ENCODE assay signal across 8 cellular contexts in genomic region chr2:27408601-27409320, GRCh38. TPM values are rescaled to one million over a fixed set of nuclear protein-coding genes. Genes with fewer than 3 reads are reported as not detected.
DNase-seq lines count a peak whose midpoint lies in the region; ATAC-seq and TF ChIP-seq lines count a peak whose summit lies in the region.

No MANE protein-coding gene starts in this region.

- H3K9me3 ChIP-seq in prostate gland: no peaks in the 10 kb centered on the region

- H3K4me3 Mint-ChIP-seq in activated T-cell treated with anti-CD3 and anti-CD28 coated beads, Interleukin-2, amount 50 U/mL, for 4 hours: peak overlapping the region; percentile 89

- H3K4me1 ChIP-seq in prostate gland (replicated peaks): no peaks in the 10 kb centered on the region

- peak overlapping the region; percentile 76 to 81 for H3K27ac ChIP-seq in prostate gland

- DNase-seq in NCI-H1092 treated with DMSO at 0.1 percent for 48 hours (lab: John Stamatoyannopoulos, UW): peak; percentile 18
- no peak for DNase-seq in NCI-H1092 (lab: John Stamatoyannopoulos, UW)
- DNase-seq in HPDE6-E6E7 (ENCODE audit: extremely low spot score): peak; percentile 14
- DNase-seq in activated T-cell treated with anti-CD3 and anti-CD28 coated beads, Interleukin-2, amount 50 U/mL, for 4 hours: no peak
- DNase-seq in cardiac septum (ENCODE audit: low spot score): peak; percentile 80
- DNase-seq in prostate gland (ENCODE audit: low spot score): no peak
- no peak for DNase-seq in GDM1 (lab: John Stamatoyannopoulos, UW)

- no peaks in the 10 kb centered on the region for H3K36me3 ChIP-seq in prostate gland

- H3K4me3 ChIP-seq in prostate gland: peak overlapping the region; percentile 76 to 97

- no peak for TF ChIP-seq POLR2A in prostate gland (IDR thresholded peaks at IDR 0.05)

- WGBS in prostate gland: under 1% methylated on average over 33 of the region's 33 CpGs

- H3K36me3 Mint-ChIP-seq in activated T-cell treated with anti-CD3 and anti-CD28 coated beads, Interleukin-2, amount 50 U/mL, for 4 hours (ENCODE audit: insufficient read depth): peaks cover 8% of the 10 kb centered on the region

- H3K9me3 Mint-ChIP-seq in activated T-cell treated with anti-CD3 and anti-CD28 coated beads, Interleukin-2, amount 50 U/mL, for 4 hours: no peaks in the 10 kb centered on the region

- H3K27me3 ChIP-seq in prostate gland (replicated peaks; ENCODE audit: insufficient read depth): no peaks in the 10 kb centered on the region

- peaks cover 34% of the 10 kb centered on the region for H3K4me1 Mint-ChIP-seq in activated T-cell treated with anti-CD3 and anti-CD28 coated beads, Interleukin-2, amount 50 U/mL, for 4 hours (ENCODE audit: low read depth)

- intact Hi-C loops in cardiac septum (cut with DNase I) (loop anchor here (1.0 to 10.0 kb wide), 3 partner anchors 20 to 256 kb away; partner anchors contain the start of genes NRBP1, SLC4A1AP, SUPT7L and ZNF513), prostate gland (cut with DNase I) (loop anchor here (2.0 kb wide), 1 partner anchor 20 kb away; the partner anchor contains the start of gene NRBP1)

- TF ChIP-seq CTCF in prostate gland (IDR thresholded peaks at IDR 0.05): no peak

- peak; percentile 20 for ATAC-seq in GM21390 (IDR thresholded peaks at IDR 0.05; ENCODE audit: unreplicated experiment)
- ATAC-seq in activated T-cell treated with anti-CD3 and anti-CD28 coated beads, Interleukin-2, amount 50 U/mL, for 4 hours: peak; percentile 28 to 33

- no peaks in the 10 kb centered on the region for H3K27me3 Mint-ChIP-seq in activated T-cell treated with anti-CD3 and anti-CD28 coated beads, Interleukin-2, amount 50 U/mL, for 4 hours (ENCODE audit: low read depth)

RNA-seq across cellular contexts. Expression of gene PPM1G, which starts 0.6 kb away (rescaled TPM):
- total RNA-seq in activated T-cell treated with anti-CD3 and anti-CD28 coated beads, Interleukin-2, amount 50 U/mL, for 4 hours: 100 to 1,000 TPM; 177 to 208 (median 186) TPM
- 32.0 TPM for total RNA-seq in cardiac septum
- total RNA-seq in prostate gland: 10 to 100 TPM; 57.2 to 65.4 TPM

RNA-seq across cellular contexts. Expression of gene NRBP1, which starts 19.7 kb away (rescaled TPM):
- 100 to 1,000 TPM in 1 of 3 donors, 10 to 100 TPM in 2; 99.0 to 103 (median 99.4) TPM for total RNA-seq in activated T-cell treated with anti-CD3 and anti-CD28 coated beads, Interleukin-2, amount 50 U/mL, for 4 hours
- total RNA-seq in cardiac septum (64.6 TPM), prostate gland (10 to 100 TPM; 42.9 to 83.4 TPM)

RNA-seq across cellular contexts. Expression of gene ZNF513, which starts 28.2 kb away (rescaled TPM):
- total RNA-seq in activated T-cell treated with anti-CD3 and anti-CD28 coated beads, Interleukin-2, amount 50 U/mL, for 4 hours: 10 to 100 TPM in 2 of 3 donors, 1 to 10 TPM in 1; 8.4 to 11.0 (median 10.4) TPM
- total RNA-seq in cardiac septum (10.6 TPM), prostate gland (10 to 100 TPM in 1 of 2 donors, 1 to 10 TPM in 1; 9.0 to 22.0 TPM)

RNA-seq across cellular contexts. Expression of gene KRTCAP3, which starts 33.4 kb away (rescaled TPM):
- 1 to 10 TPM; 4.8 to 5.4 (median 5.2) TPM for total RNA-seq in activated T-cell treated with anti-CD3 and anti-CD28 coated beads, Interleukin-2, amount 50 U/mL, for 4 hours
- total RNA-seq in cardiac septum (not detected), prostate gland (100 to 1,000 TPM in 1 of 2 donors, 10 to 100 TPM in 1; 31.4 to 147 TPM)

RNA-seq across cellular contexts. Expression of gene SNX17, which starts 38.3 kb away (rescaled TPM):
- 100 to 1,000 TPM; 117 to 125 (median 123) TPM for total RNA-seq in activated T-cell treated with anti-CD3 and anti-CD28 coated beads, Interleukin-2, amount 50 U/mL, for 4 hours
- total RNA-seq in cardiac septum (80.3 TPM), prostate gland (100 to 1,000 TPM; 127 to 134 TPM)

Comparison
In these comparisons a context has a peak if more than half of its experiments do, and no peak if none do; other contexts are left out.
1. DNase-seq: peak in NCI-H1092 treated with DMSO at 0.1 percent for 48 hours (single experiment), HPDE6-E6E7 (single experiment) and cardiac septum (single experiment); none in NCI-H1092 (single experiment), activated T-cell treated with anti-CD3 and anti-CD28 coated beads, Interleukin-2, amount 50 U/mL, for 4 hours (single experiment), prostate gland (single experiment) and GDM1 (single experiment).